Comparison of ENCODE assay signal across 24 cellular contexts in genomic region chr1:3497521-3497920, GRCh38. TPM values are rescaled to one million over a fixed set of nuclear protein-coding genes. Genes with fewer than 3 reads are reported as not detected.
"Had no signal": no experiment of that assay in that cellular context is flagged by ENCODE, and none has a peak within 500 bp of the region (broad histone marks: within the 10 kb centered on the region; RNA-seq: fewer than 3 reads in every experiment).

No MANE protein-coding gene starts in this region.

- H3K27me3 ChIP-seq: SJSA1 had no signal

- ATAC-seq: T-cell had no signal

- H3K9me3 ChIP-seq: SJSA1 had no signal

- H3K36me3 ChIP-seq: SJSA1 had no signal

- H3K4me3 ChIP-seq: SJSA1, SK-N-MC had no signal

- FAIRE-seq: RCC 7860 had no signal

- DNase-seq: KBM-7, MV-4-11, NCI-H1048, NCI-H1105, NCI-H1417, NCI-H1436 treated with DMSO at 0.1 percent for 48 hours, NCI-H1694, NCI-H187 treated with DMSO at 0.1 percent for 48 hours, NCI-H2029 treated with DMSO at 0.1 percent for 48 hours, NCI-H2171 treated with DMSO at 0.1 percent for 48 hours, NCI-H345, NCI-H524, NCI-H526 treated with DMSO at 0.1 percent for 48 hours, NCI-H748 treated with DMSO at 0.1 percent for 48 hours, Right ventricle myocardium superior, RPMI8226, SIG-M5, SW 1271, T-cell had no signal

- H3K27ac ChIP-seq: SJSA1, SK-N-MC had no signal

RNA-seq across cellular contexts. Expression of gene ARHGEF16, which starts 43.1 kb away (rescaled TPM):
- total RNA-seq: LHCN-M2 had no signal
- polyA plus RNA-seq: IgD-negative memory B cell had no signal
